Comparison of ENCODE assay signal across 1 cellular context in genomic region chr4:41203841-41204240, GRCh38.
TF ChIP-seq lines count a peak whose summit lies in the region.

No MANE protein-coding gene starts in this region.

TF ChIP-seq in SK-N-SH treated with all-trans-retinoic acid at 6 μM for 48 hours, 23 proteins besides CTCF, POLR2A, EP300 and RAD21 (continued from another document):
- TF ChIP-seq TSHZ2 (CRISPR knock-in tag; IDR thresholded peaks at IDR 0.05) (no peak), PATZ1 (CRISPR knock-in tag; IDR thresholded peaks at IDR 0.05; ENCODE audit: borderline replicate concordance) (no peak), GLIS3 (CRISPR knock-in tag; IDR thresholded peaks at IDR 0.05) (no peak), ZNF8 (CRISPR knock-in tag; IDR thresholded peaks at IDR 0.05) (no peak), POU6F1 (CRISPR knock-in tag; IDR thresholded peaks at IDR 0.05; ENCODE audit: borderline replicate concordance, low read depth) (no peak), BACH2 (CRISPR knock-in tag; IDR thresholded peaks at IDR 0.05; ENCODE audit: borderline replicate concordance) (no peak), ISL1 (CRISPR knock-in tag; IDR thresholded peaks at IDR 0.05) (no peak), RARB (CRISPR knock-in tag; IDR thresholded peaks at IDR 0.05) (no peak), ZNF565 (CRISPR knock-in tag; conservative IDR thresholded peaks at IDR 0.05; ENCODE audit: low read depth) (no peak), ZNF70 (CRISPR knock-in tag; IDR thresholded peaks at IDR 0.05) (no peak)
TF ChIP-seq in SK-N-SH treated with all-trans-retinoic acid at 6 μM for 48 hours: peak in this region for 0.
